ENCODE assay signal across 30 cellular contexts in the genomic region with DNA sequence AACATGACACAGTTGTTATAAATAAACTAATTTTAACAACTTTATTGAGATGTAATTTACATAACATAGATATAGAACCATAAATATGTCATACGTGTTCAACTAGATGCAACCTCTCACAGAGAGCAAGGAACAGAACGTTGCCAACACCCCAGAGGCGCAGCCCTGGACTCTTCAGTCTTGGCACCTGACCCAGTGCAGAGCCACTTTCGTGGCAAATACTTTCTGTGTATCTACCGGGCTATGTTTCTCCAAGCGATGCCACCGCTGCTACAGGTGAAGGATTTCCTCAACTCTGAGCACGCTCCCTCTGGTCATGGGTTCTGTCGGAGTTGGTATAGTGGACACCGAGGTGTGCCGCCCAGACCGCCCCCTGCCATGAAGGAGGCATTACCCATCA. TPM values are rescaled to one million over a fixed set of nuclear protein-coding genes. Genes with fewer than 3 reads are reported as not detected.
"Had no signal": no experiment of that assay in that cellular context is flagged by ENCODE, and none has a peak within 500 bp of the region (broad histone marks: within the 10 kb centered on the region; RNA-seq: fewer than 3 reads in every experiment).

No MANE protein-coding gene starts in this region.

- H3K4me3 ChIP-seq: MG63, PC-9, SJCRH30, SK-N-MC had no signal

- H3K27me3 ChIP-seq: MG63, SJCRH30 had no signal

- DNase-seq: Kasumi-1, KG1, MG63, MV-4-11, NCI-H1105, NCI-H1417 treated with DMSO at 0.1 percent for 48 hours, NCI-H1436 treated with DMSO at 0.1 percent for 48 hours, NCI-H1694 treated with DMSO at 0.1 percent for 48 hours, NCI-H187 treated with DMSO at 0.1 percent for 48 hours, NCI-H2029, NCI-H2171 treated with DMSO at 0.1 percent for 48 hours, NCI-H2227 treated with DMSO at 0.1 percent for 48 hours, NCI-H345, NCI-H446, NCI-H524 treated with DMSO at 0.1 percent for 48 hours, NCI-H526 treated with DMSO at 0.1 percent for 48 hours, NCI-H774, PC-9, SHP77, SIG-M5, SJCRH30 had no signal

- H3K9me3 ChIP-seq: MG63, SJCRH30 had no signal

- H3K27ac ChIP-seq: PC-9, RWPE1, SJCRH30, SK-N-MC had no signal

- ATAC-seq: Panc1, Right ventricle myocardium inferior, SK-N-SH treated with all-trans-retinoic acid at 6 μM for 48 hours had no signal

- H3K36me3 ChIP-seq: MG63, SJCRH30 had no signal

- H3K4me1 ChIP-seq: SJCRH30 had no signal

RNA-seq across cellular contexts. Expression of a gene that starts 57.4 kb away (rescaled TPM):
- total RNA-seq: NCI-H460, OCI-LY7, Right ventricle myocardium inferior, RPMI7951, SJCRH30, SK-MEL-5 had no signal
